18 cellular contexts compared by ENCODE assay signal in the genomic region with DNA sequence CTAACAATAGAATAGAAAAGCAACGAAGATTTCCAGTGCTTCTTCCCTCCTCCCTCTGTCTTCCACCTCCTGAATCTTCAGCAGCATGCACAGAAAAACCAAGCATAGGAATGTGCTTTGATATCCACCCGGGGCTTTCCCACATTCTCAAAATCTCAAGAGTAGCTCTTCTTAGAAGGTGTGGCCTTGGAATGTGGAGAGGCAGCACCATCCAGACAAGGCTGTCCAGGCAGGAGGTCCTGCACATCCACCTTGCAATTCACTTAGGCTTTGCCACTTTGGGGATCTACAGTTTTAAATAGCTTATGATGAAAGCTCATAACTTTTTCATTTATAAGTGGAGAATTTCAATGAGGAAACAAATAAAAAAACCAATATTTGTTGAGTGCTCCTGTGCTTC.
"Had no signal": no experiment of that assay in that cellular context is flagged by ENCODE, and none has a peak within 500 bp of the region (broad histone marks: within the 10 kb centered on the region; RNA-seq: fewer than 3 reads in every experiment).

No MANE protein-coding gene starts in this region.

- DNase-seq: activated CD4-positive, alpha-beta memory T cell treated with anti-CD3 and anti-CD28 coated beads for 36 hours; activated CD4-positive, alpha-beta T cell treated with anti-CD3 and anti-CD28 coated beads for 36 hours; activated CD8-positive, alpha-beta memory T cell treated with anti-CD3 and anti-CD28 coated beads, Interleukin-2, amount 10 ng/mL, durations not matched to agents 7 days and 5 days; activated effector memory CD4-positive, alpha-beta T cell treated with anti-CD3 and anti-CD28 coated beads, Interleukin-2, amount 50 U/mL, for 16 hours; activated T-cell treated with anti-CD3 and anti-CD28 coated beads, Interleukin-2, amount 50 U/mL, for 24 hours; brain microvascular endothelial cell; cortex of kidney; effector CD8-positive, alpha-beta T cell; foreskin fibroblast; left cardiac atrium; natural killer cell; right cardiac atrium; small intestine; stimulated activated CD4-positive, alpha-beta T cell treated with anti-CD3 and anti-CD28 coated beads, Interleukin-4, amount 100 ng/mL, for 24 hours; stimulated activated naive CD8-positive, alpha-beta T cell treated with anti-CD3 and anti-CD28 coated beads, Interleukin-15, Interleukin-2, amounts not matched to agents 100 U/mL and 50 U/mL, for 24 hours; T-helper 17 cell had no signal

- H3K36me3 ChIP-seq: brain microvascular endothelial cell had no signal

- H3K4me3 Mint-ChIP-seq: activated CD4-positive, alpha-beta memory T cell treated with anti-CD3 and anti-CD28 coated beads for 36 hours; activated CD4-positive, alpha-beta T cell treated with anti-CD3 and anti-CD28 coated beads for 36 hours; activated CD8-positive, alpha-beta memory T cell treated with anti-CD3 and anti-CD28 coated beads, Interleukin-2, amount 10 ng/mL, durations not matched to agents 7 days and 5 days; activated naive CD4-positive, alpha-beta T cell treated with anti-CD3 and anti-CD28 coated beads, Interleukin-2, amount 50 U/mL, for 24 hours; activated T-cell treated with anti-CD3 and anti-CD28 coated beads, Interleukin-2, amount 50 U/mL, for 24 hours; central memory CD8-positive, alpha-beta T cell; natural killer cell; T-helper 17 cell had no signal

- H3K4me1 Mint-ChIP-seq: activated CD4-positive, alpha-beta T cell treated with anti-CD3 and anti-CD28 coated beads for 36 hours; activated CD8-positive, alpha-beta memory T cell treated with anti-CD3 and anti-CD28 coated beads, Interleukin-2, amount 10 ng/mL, durations not matched to agents 7 days and 5 days; activated naive CD4-positive, alpha-beta T cell treated with anti-CD3 and anti-CD28 coated beads, Interleukin-2, amount 50 U/mL, for 24 hours; central memory CD8-positive, alpha-beta T cell; natural killer cell; T-helper 17 cell had no signal

- H3K9me3 Mint-ChIP-seq: activated CD4-positive, alpha-beta memory T cell treated with anti-CD3 and anti-CD28 coated beads for 36 hours; activated naive CD4-positive, alpha-beta T cell treated with anti-CD3 and anti-CD28 coated beads, Interleukin-2, amount 50 U/mL, for 24 hours; activated T-cell treated with anti-CD3 and anti-CD28 coated beads, Interleukin-2, amount 50 U/mL, for 24 hours; central memory CD8-positive, alpha-beta T cell; natural killer cell had no signal

- H3K36me3 Mint-ChIP-seq: activated CD4-positive, alpha-beta memory T cell treated with anti-CD3 and anti-CD28 coated beads for 36 hours; activated CD8-positive, alpha-beta memory T cell treated with anti-CD3 and anti-CD28 coated beads, Interleukin-2, amount 10 ng/mL, durations not matched to agents 7 days and 5 days; activated naive CD4-positive, alpha-beta T cell treated with anti-CD3 and anti-CD28 coated beads, Interleukin-2, amount 50 U/mL, for 24 hours; natural killer cell had no signal

- H3K27me3 ChIP-seq: brain microvascular endothelial cell had no signal

- ATAC-seq: activated CD4-positive, alpha-beta T cell treated with anti-CD3 and anti-CD28 coated beads for 36 hours; activated CD8-positive, alpha-beta memory T cell treated with anti-CD3 and anti-CD28 coated beads, Interleukin-2, amount 10 ng/mL, durations not matched to agents 7 days and 5 days; left cardiac atrium; natural killer cell; right cardiac atrium; stimulated activated naive CD8-positive, alpha-beta T cell treated with anti-CD3 and anti-CD28 coated beads, Interleukin-15, Interleukin-2, amounts not matched to agents 100 U/mL and 50 U/mL, for 24 hours; T-helper 17 cell had no signal

- H3K27ac ChIP-seq: brain microvascular endothelial cell had no signal

- H3K27ac Mint-ChIP-seq: activated CD4-positive, alpha-beta memory T cell treated with anti-CD3 and anti-CD28 coated beads for 36 hours; activated CD4-positive, alpha-beta T cell treated with anti-CD3 and anti-CD28 coated beads for 36 hours; activated CD8-positive, alpha-beta memory T cell treated with anti-CD3 and anti-CD28 coated beads, Interleukin-2, amount 10 ng/mL, durations not matched to agents 7 days and 5 days; activated naive CD4-positive, alpha-beta T cell treated with anti-CD3 and anti-CD28 coated beads, Interleukin-2, amount 50 U/mL, for 24 hours; activated T-cell treated with anti-CD3 and anti-CD28 coated beads, Interleukin-2, amount 50 U/mL, for 24 hours; natural killer cell; T-helper 17 cell had no signal
